8 cellular contexts compared by ENCODE assay signal in genomic region chr3:115819785-115820384, GRCh38.
A peak's percentile ranks its signal among the peaks of the same experiment; 100 is the strongest.
DNase-seq lines count a peak whose midpoint lies in the region; ATAC-seq lines count a peak whose summit lies in the region.

No MANE protein-coding gene starts in this region.

- ATAC-seq in GM19397 (IDR thresholded peaks at IDR 0.05; ENCODE audit: unreplicated experiment) (peak; percentile 84), HG03457 (IDR thresholded peaks at IDR 0.05; ENCODE audit: unreplicated experiment) (peak; percentile 75)

- peak; percentile 94 for DNase-seq in COR-L47 (lab: John Stamatoyannopoulos, UW)
- peak; percentile 73 for DNase-seq in NCI-H460 (ENCODE audit: extremely low read depth, low read depth)
- peak; percentile 16 to 26 for DNase-seq in activated CD4-positive, alpha-beta T cell treated with anti-CD3 and anti-CD28 coated beads for 24 hours (ENCODE audit: low read depth in 2 of 2)
- DNase-seq in effector CD4-positive, alpha-beta T cell = peak; percentile 55
- DNase-seq in medulla oblongata (ENCODE audit: extremely low spot score) = peak; percentile 92
- DNase-seq in stimulated activated CD8-positive, alpha-beta memory T cell treated with anti-CD3 and anti-CD28 coated beads, Interleukin-4, amount 100 ng/mL, for 48 hours = peak; percentile 59

Comparison
In these comparisons a context has a peak if more than half of its experiments do, and no peak if none do; other contexts are left out.
1. Peak in every context shown above with its lines: DNase-seq and ATAC-seq.
2. DNase-seq: peak in every context shown above with its lines; median percentile 94 in COR-L47; 92 in medulla oblongata; 73 in NCI-H460; 59 in stimulated activated CD8-positive, alpha-beta memory T cell treated with anti-CD3 and anti-CD28 coated beads, Interleukin-4, amount 100 ng/mL, for 48 hours; 55 in effector CD4-positive, alpha-beta T cell; 21 in activated CD4-positive, alpha-beta T cell treated with anti-CD3 and anti-CD28 coated beads for 24 hours.